ENCODE assay signal across 8 cellular contexts in the genomic region with DNA sequence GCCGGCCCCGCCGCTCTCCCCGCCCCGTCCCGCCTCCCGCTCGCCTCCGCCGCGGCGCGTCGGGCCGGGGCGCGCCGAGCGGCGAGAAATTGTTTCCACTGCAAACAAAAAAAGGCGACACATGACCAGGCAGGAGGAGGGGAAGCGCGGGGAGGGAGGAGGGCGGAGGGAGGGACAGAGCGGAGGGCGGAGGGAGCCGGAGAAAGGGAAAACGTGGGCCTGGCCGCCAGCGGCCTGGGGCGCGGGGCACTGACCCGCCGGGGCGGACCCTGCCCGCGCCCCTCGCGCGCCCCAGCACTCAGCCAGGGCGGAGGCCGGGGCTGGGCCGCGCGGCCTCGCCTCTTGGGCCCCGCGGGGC. TPM values are rescaled to one million over a fixed set of nuclear protein-coding genes. Genes with fewer than 3 reads are reported as not detected.
A peak's percentile ranks its signal among the peaks of the same experiment; 100 is the strongest.
DNase-seq lines count a peak whose midpoint lies in the region; ATAC-seq, FAIRE-seq and TF ChIP-seq lines count a peak whose summit lies in the region.

A gene with protein sequence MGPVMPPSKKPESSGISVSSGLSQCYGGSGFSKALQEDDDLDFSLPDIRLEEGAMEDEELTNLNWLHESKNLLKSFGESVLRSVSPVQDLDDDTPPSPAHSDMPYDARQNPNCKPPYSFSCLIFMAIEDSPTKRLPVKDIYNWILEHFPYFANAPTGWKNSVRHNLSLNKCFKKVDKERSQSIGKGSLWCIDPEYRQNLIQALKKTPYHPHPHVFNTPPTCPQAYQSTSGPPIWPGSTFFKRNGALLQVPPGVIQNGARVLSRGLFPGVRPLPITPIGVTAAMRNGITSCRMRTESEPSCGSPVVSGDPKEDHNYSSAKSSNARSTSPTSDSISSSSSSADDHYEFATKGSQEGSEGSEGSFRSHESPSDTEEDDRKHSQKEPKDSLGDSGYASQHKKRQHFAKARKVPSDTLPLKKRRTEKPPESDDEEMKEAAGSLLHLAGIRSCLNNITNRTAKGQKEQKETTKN (minus strand): TSS at position 123 of the 358 bp plus-strand sequence. CDS start 4,757 bp downstream, outside the sequence.

- H3K9me3 ChIP-seq in A673 (ENCODE audit: low read depth, low read length, poor library complexity, severe bottlenecking) = no peaks in the 10 kb centered on the region
- H3K9me3 ChIP-seq in spleen = no peaks in the 10 kb centered on the region

- TF ChIP-seq POLR2A in spleen (IDR thresholded peaks at IDR 0.05) = peak in 1 of 3 donors; percentile 26

- POLR2A ChIA-PET in A673 (lab: Charles Lee; ENCODE audit: low non-redundant PET) = no interaction called here
- POLR2A ChIA-PET in activated B cell treated with CpG ODN at 0.5 μM for 24 hours (lab: Charles Lee) = interaction anchor here (0.6 to 1.6 kb wide), 3 partner anchors 76 to 218 kb away, joined by 4 to 7 read pairs (median 5); no protein-coding TSS in a partner anchor

- no peak for FAIRE-seq in bronchial epithelial cell (lab: Jason Lieb, UNC)

- intact Hi-C loops in A673 (cut with micrococcal nuclease; ENCODE audit: unreplicated experiment) (loop anchor here (5.0 to 10.0 kb wide), 4 partner anchors 112 to 498 kb away; no protein-coding TSS in a partner anchor), activated B cell treated with CpG ODN at 0.5 μM for 24 hours (cut with micrococcal nuclease) (loop anchor here (1.0 to 5.0 kb wide), 12 partner anchors 13 to 982 kb away; a partner anchor contains a TSS), spleen (cut with DNase I; ENCODE audit: low total_unique reads) (loop anchor here (10.0 kb wide), 1 partner anchor 242 kb away; no protein-coding TSS in a partner anchor)

- TF ChIP-seq CTCF in A673 (conservative IDR thresholded peaks at IDR 0.05; ENCODE audit: low read depth, low read length) = no peak
- no peak for TF ChIP-seq CTCF in activated B cell treated with CpG ODN at 0.5 μM for 24 hours (IDR thresholded peaks at IDR 0.05)
- TF ChIP-seq CTCF in bronchial epithelial cell (IDR thresholded peaks at IDR 0.05; ENCODE audit: insufficient read depth, low read length, severe bottlenecking) = no peak
- peak in 1 of 11 experiments; percentile 11 for TF ChIP-seq CTCF in spleen (IDR thresholded peaks at IDR 0.05 in 8 of 11, conservative IDR thresholded peaks at IDR 0.05 in 3 of 11)

- H3K27me3 Mint-ChIP-seq in activated B cell treated with CpG ODN at 0.5 μM for 24 hours = no peaks in the 10 kb centered on the region

- peak within 1 kb of the TSS; percentile 92 for H3K4me3 Mint-ChIP-seq in activated B cell treated with CpG ODN at 0.5 μM for 24 hours

- H3K27ac ChIP-seq in A673 (ENCODE audit: low read depth, low read length, poor library complexity, severe bottlenecking) = peak within 1 kb of the TSS; percentile 54
- H3K27ac ChIP-seq in spleen = peak within 1 kb of the TSS; percentile 86 to 96 (median 94)

- H3K4me1 Mint-ChIP-seq in activated B cell treated with CpG ODN at 0.5 μM for 24 hours = peaks cover 42% of the 10 kb centered on the region

- H3K27ac Mint-ChIP-seq in activated B cell treated with CpG ODN at 0.5 μM for 24 hours = peak within 1 kb of the TSS; percentile 95

- no peaks in the 10 kb centered on the region for H3K9me3 Mint-ChIP-seq in activated B cell treated with CpG ODN at 0.5 μM for 24 hours

- H3K4me3 ChIP-seq in A673 (ENCODE audit: low read depth, low read length, poor library complexity, severe bottlenecking) (peak within 1 kb of the TSS; percentile 64), bronchial epithelial cell (ENCODE audit: low read depth, low read length) (peak within 1 kb of the TSS; percentile 88), spleen (peak within 1 kb of the TSS; percentile 70 to 95 (median 86))

- no peaks in the 10 kb centered on the region for H3K36me3 ChIP-seq in A673 (ENCODE audit: insufficient read depth, low read length, poor library complexity, severe bottlenecking)
- peaks cover 1% of the 10 kb centered on the region for H3K36me3 ChIP-seq in bronchial epithelial cell (ENCODE audit: control insufficient read depth, insufficient read depth, low read length)
- H3K36me3 ChIP-seq in spleen = peaks cover 0 to 5% (median 0%) of the 10 kb centered on the region in 6 donors

- DNase-seq in A673 (ENCODE audit: low spot score) = peak; percentile 90
- peak; percentile 70 for DNase-seq in NCI-H2227 treated with DMSO at 0.1 percent for 48 hours (lab: John Stamatoyannopoulos, UW)
- DNase-seq in activated B cell treated with CpG ODN at 0.5 μM for 24 hours = peak; percentile 75
- peak; percentile 71 for DNase-seq in bronchial epithelial cell (ENCODE audit: low read depth)
- peak; percentile 84 for DNase-seq in inferior parietal cortex (ENCODE audit: extremely low spot score)
- peak; percentile 97 for DNase-seq in spleen

- peak; percentile 27 for ATAC-seq in GM18861 (IDR thresholded peaks at IDR 0.05; ENCODE audit: unreplicated experiment)
- ATAC-seq in HG03108 (IDR thresholded peaks at IDR 0.05; ENCODE audit: unreplicated experiment) = peak; percentile 41
- ATAC-seq in activated B cell treated with CpG ODN at 0.5 μM for 24 hours (ENCODE audit: low read depth) = peak; percentile 66

- CTCF ChIA-PET in A673 (lab: Charles Lee) (no interaction called here), activated B cell treated with CpG ODN at 0.5 μM for 24 hours (lab: Charles Lee) (no interaction called here)

- WGBS in spleen, 5 donors = 0 to 1% (median 1%) methylated on average over 27 to 47 of the region's 48 CpGs

- BruUV-seq in A673 (replicated peaks; lab: Mats Ljungman, UMichigan) = no TSS peak

- H3K4me1 ChIP-seq in A673 (ENCODE audit: insufficient read depth, low read length, poor library complexity, severe bottlenecking) (peaks cover 4% of the 10 kb centered on the region), spleen (peaks cover 8 to 54% (median 33%) of the 10 kb centered on the region in 6 donors)

- H3K27me3 ChIP-seq in A673 (replicated peaks; ENCODE audit: insufficient read depth, low read depth, low read length, poor library complexity) = no peaks in the 10 kb centered on the region
- no peaks in the 10 kb centered on the region for H3K27me3 ChIP-seq in bronchial epithelial cell (ENCODE audit: control insufficient read depth, insufficient read depth, low read length)
- H3K27me3 ChIP-seq in spleen (replicated peaks in 1 of 7) = no peaks in the 10 kb centered on the region

- H3K36me3 Mint-ChIP-seq in activated B cell treated with CpG ODN at 0.5 μM for 24 hours (ENCODE audit: low read depth) = peaks cover 28% of the 10 kb centered on the region

RNA-seq across cellular contexts. Expression of the gene that starts here (rescaled TPM):
- total RNA-seq in A673 (2021) (15.3 and 21.9 TPM in 2 replicates), activated B cell treated with CpG ODN at 0.5 μM for 24 hours (88.2 and 106 TPM in 2 replicates), bronchial epithelial cell (5.8 and 7.8 TPM in 2 replicates), spleen (100 to 1,000 TPM in 5 of 7 donors, 10 to 100 TPM in 2; 76.4 to 121 (median 105) TPM)
- polyA plus RNA-seq in spleen = 10 to 100 TPM in 1 of 3 donors, 1 to 10 TPM in 2; 9.2 to 12.7 (median 9.3) TPM

Comparison
In these comparisons a context has a peak if more than half of its experiments do, and no peak if none do; other contexts are left out.
1. Peak in every context shown above with its lines: DNase-seq, ATAC-seq, H3K4me3 ChIP-seq and H3K27ac ChIP-seq.